ENCODE assay signal across 1 cellular context in the genomic region with DNA sequence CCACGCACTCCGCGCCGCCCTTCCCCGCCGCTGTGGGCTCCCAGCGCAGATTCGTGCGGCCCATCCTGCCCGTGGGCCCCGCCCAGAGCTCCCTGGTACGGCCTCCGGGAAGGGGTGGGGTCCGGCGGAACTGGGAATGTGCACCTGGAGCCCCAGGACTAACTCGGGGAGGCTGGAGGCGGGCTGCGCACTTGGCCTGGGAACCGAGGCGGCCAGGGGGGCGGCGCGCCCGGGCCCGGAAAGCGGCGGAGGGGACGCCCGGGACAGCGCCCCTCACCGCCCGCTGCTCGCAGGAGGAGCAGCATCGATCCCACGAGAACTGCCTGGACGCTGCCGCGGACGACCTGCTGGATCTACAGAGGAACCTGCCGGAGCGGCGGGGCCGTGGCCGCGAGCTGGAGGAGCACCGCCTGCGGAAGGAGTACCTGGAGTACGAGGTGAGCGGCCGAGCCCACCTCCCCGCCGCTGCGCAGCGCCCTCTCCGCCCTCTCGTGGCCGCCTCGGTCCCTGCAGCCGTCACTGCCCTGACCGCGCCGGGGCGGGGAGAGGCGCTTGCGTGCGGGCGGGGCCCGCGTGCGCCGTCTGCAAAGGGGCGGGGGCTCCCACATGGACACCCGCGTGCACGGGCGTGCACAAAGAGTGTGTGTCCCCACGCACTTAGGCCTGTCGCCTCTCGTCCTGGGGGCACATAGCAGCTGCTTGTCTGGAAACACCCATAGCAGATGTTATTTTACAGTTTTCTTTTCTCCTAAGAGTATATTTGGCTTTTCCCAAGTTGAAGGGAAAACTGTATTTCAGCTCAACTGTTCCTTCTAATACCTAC.
TF ChIP-seq lines count a peak whose summit lies in the region.

No MANE protein-coding gene starts in this region.

TF ChIP-seq in WTC11, 78 proteins besides CTCF, POLR2A, EP300 and RAD21 (continued from another document and continues in another):
- TF ChIP-seq, protein P1, sequence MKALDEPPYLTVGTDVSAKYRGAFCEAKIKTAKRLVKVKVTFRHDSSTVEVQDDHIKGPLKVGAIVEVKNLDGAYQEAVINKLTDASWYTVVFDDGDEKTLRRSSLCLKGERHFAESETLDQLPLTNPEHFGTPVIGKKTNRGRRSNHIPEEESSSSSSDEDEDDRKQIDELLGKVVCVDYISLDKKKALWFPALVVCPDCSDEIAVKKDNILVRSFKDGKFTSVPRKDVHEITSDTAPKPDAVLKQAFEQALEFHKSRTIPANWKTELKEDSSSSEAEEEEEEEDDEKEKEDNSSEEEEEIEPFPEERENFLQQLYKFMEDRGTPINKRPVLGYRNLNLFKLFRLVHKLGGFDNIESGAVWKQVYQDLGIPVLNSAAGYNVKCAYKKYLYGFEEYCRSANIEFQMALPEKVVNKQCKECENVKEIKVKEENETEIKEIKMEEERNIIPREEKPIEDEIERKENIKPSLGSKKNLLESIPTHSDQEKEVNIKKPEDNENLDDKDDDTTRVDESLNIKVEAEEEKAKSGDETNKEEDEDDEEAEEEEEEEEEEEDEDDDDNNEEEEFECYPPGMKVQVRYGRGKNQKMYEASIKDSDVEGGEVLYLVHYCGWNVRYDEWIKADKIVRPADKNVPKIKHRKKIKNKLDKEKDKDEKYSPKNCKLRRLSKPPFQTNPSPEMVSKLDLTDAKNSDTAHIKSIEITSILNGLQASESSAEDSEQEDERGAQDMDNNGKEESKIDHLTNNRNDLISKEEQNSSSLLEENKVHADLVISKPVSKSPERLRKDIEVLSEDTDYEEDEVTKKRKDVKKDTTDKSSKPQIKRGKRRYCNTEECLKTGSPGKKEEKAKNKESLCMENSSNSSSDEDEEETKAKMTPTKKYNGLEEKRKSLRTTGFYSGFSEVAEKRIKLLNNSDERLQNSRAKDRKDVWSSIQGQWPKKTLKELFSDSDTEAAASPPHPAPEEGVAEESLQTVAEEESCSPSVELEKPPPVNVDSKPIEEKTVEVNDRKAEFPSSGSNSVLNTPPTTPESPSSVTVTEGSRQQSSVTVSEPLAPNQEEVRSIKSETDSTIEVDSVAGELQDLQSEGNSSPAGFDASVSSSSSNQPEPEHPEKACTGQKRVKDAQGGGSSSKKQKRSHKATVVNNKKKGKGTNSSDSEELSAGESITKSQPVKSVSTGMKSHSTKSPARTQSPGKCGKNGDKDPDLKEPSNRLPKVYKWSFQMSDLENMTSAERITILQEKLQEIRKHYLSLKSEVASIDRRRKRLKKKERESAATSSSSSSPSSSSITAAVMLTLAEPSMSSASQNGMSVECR (CRISPR knock-in tag; IDR thresholded peaks at IDR 0.05; ENCODE audit: borderline replicate concordance): peak; percentile 74; the same call in 1 of the 2 replicates
- TF ChIP-seq ZNF396 (CRISPR knock-in tag; IDR thresholded peaks at IDR 0.05; ENCODE audit: borderline replicate concordance): no peak
- TF ChIP-seq NR2C2 (CRISPR knock-in tag; IDR thresholded peaks at IDR 0.05): no peak
- TF ChIP-seq, protein P2, sequence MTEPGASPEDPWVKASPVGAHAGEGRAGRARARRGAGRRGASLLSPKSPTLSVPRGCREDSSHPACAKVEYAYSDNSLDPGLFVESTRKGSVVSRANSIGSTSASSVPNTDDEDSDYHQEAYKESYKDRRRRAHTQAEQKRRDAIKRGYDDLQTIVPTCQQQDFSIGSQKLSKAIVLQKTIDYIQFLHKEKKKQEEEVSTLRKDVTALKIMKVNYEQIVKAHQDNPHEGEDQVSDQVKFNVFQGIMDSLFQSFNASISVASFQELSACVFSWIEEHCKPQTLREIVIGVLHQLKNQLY (CRISPR knock-in tag; IDR thresholded peaks at IDR 0.05): no peak
- no peak for TF ChIP-seq ESRRA (CRISPR knock-in tag; IDR thresholded peaks at IDR 0.05; ENCODE audit: borderline replicate concordance)
- no peak for TF ChIP-seq GTF2I (CRISPR knock-in tag; conservative IDR thresholded peaks at IDR 0.05)
- no peak for TF ChIP-seq ZNF671 (CRISPR knock-in tag; IDR thresholded peaks at IDR 0.05)
- TF ChIP-seq FOXJ3 (CRISPR knock-in tag; IDR thresholded peaks at IDR 0.05; ENCODE audit: borderline replicate concordance): no peak
- peak; percentile 65; the same call in 1 of the 2 replicates for TF ChIP-seq ZNF138 (CRISPR knock-in tag; conservative IDR thresholded peaks at IDR 0.05)
- TF ChIP-seq, protein P3, sequence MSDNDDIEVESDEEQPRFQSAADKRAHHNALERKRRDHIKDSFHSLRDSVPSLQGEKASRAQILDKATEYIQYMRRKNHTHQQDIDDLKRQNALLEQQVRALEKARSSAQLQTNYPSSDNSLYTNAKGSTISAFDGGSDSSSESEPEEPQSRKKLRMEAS (CRISPR knock-in tag; IDR thresholded peaks at IDR 0.05): peak; percentile 65; the same call in 1 of the 2 replicates
- no peak for TF ChIP-seq ZNF232 (CRISPR knock-in tag; IDR thresholded peaks at IDR 0.05)
- TF ChIP-seq TEAD1 (CRISPR knock-in tag; IDR thresholded peaks at IDR 0.05): no peak
- TF ChIP-seq SOX15 (CRISPR knock-in tag; IDR thresholded peaks at IDR 0.05): no peak
- no peak for TF ChIP-seq MXD4 (CRISPR knock-in tag; IDR thresholded peaks at IDR 0.05; ENCODE audit: borderline replicate concordance)
- TF ChIP-seq, protein P4, sequence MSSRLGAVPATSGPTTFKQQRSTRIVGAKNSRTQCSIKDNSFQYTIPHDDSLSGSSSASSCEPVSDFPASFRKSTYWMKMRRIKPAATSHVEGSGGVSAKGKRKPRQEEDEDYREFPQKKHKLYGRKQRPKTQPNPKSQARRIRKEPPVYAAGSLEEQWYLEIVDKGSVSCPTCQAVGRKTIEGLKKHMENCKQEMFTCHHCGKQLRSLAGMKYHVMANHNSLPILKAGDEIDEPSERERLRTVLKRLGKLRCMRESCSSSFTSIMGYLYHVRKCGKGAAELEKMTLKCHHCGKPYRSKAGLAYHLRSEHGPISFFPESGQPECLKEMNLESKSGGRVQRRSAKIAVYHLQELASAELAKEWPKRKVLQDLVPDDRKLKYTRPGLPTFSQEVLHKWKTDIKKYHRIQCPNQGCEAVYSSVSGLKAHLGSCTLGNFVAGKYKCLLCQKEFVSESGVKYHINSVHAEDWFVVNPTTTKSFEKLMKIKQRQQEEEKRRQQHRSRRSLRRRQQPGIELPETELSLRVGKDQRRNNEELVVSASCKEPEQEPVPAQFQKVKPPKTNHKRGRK (CRISPR knock-in tag; IDR thresholded peaks at IDR 0.05; ENCODE audit: borderline replicate concordance): no peak
- no peak for TF ChIP-seq NR1H2 (CRISPR knock-in tag; IDR thresholded peaks at IDR 0.05)
- TF ChIP-seq HMGA2 (CRISPR knock-in tag; IDR thresholded peaks at IDR 0.05): no peak
- TF ChIP-seq, protein P5, sequence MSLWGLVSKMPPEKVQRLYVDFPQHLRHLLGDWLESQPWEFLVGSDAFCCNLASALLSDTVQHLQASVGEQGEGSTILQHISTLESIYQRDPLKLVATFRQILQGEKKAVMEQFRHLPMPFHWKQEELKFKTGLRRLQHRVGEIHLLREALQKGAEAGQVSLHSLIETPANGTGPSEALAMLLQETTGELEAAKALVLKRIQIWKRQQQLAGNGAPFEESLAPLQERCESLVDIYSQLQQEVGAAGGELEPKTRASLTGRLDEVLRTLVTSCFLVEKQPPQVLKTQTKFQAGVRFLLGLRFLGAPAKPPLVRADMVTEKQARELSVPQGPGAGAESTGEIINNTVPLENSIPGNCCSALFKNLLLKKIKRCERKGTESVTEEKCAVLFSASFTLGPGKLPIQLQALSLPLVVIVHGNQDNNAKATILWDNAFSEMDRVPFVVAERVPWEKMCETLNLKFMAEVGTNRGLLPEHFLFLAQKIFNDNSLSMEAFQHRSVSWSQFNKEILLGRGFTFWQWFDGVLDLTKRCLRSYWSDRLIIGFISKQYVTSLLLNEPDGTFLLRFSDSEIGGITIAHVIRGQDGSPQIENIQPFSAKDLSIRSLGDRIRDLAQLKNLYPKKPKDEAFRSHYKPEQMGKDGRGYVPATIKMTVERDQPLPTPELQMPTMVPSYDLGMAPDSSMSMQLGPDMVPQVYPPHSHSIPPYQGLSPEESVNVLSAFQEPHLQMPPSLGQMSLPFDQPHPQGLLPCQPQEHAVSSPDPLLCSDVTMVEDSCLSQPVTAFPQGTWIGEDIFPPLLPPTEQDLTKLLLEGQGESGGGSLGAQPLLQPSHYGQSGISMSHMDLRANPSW (CRISPR knock-in tag; conservative IDR thresholded peaks at IDR 0.05; ENCODE audit: low read depth): 0 out of 2 replicates have a peak, but pooled peaks have one; percentile 31
- no peak for TF ChIP-seq RELA (CRISPR knock-in tag; IDR thresholded peaks at IDR 0.05; ENCODE audit: borderline replicate concordance)
- TF ChIP-seq CREB1 (CRISPR knock-in tag; IDR thresholded peaks at IDR 0.05): no peak
- TF ChIP-seq ATF1 (CRISPR knock-in tag; IDR thresholded peaks at IDR 0.05): no peak
- no peak for TF ChIP-seq JUN (CRISPR knock-in tag; IDR thresholded peaks at IDR 0.05)
- TF ChIP-seq, protein P6, sequence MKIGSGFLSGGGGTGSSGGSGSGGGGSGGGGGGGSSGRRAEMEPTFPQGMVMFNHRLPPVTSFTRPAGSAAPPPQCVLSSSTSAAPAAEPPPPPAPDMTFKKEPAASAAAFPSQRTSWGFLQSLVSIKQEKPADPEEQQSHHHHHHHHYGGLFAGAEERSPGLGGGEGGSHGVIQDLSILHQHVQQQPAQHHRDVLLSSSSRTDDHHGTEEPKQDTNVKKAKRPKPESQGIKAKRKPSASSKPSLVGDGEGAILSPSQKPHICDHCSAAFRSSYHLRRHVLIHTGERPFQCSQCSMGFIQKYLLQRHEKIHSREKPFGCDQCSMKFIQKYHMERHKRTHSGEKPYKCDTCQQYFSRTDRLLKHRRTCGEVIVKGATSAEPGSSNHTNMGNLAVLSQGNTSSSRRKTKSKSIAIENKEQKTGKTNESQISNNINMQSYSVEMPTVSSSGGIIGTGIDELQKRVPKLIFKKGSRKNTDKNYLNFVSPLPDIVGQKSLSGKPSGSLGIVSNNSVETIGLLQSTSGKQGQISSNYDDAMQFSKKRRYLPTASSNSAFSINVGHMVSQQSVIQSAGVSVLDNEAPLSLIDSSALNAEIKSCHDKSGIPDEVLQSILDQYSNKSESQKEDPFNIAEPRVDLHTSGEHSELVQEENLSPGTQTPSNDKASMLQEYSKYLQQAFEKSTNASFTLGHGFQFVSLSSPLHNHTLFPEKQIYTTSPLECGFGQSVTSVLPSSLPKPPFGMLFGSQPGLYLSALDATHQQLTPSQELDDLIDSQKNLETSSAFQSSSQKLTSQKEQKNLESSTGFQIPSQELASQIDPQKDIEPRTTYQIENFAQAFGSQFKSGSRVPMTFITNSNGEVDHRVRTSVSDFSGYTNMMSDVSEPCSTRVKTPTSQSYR (CRISPR knock-in tag; IDR thresholded peaks at IDR 0.05): no peak
- no peak for TF ChIP-seq KAT7 (CRISPR knock-in tag; IDR thresholded peaks at IDR 0.05; ENCODE audit: borderline replicate concordance)
- TF ChIP-seq, protein P7, sequence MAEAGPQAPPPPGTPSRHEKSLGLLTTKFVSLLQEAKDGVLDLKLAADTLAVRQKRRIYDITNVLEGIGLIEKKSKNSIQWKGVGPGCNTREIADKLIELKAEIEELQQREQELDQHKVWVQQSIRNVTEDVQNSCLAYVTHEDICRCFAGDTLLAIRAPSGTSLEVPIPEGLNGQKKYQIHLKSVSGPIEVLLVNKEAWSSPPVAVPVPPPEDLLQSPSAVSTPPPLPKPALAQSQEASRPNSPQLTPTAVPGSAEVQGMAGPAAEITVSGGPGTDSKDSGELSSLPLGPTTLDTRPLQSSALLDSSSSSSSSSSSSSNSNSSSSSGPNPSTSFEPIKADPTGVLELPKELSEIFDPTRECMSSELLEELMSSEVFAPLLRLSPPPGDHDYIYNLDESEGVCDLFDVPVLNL (CRISPR knock-in tag; IDR thresholded peaks at IDR 0.05; ENCODE audit: borderline replicate concordance, low read depth): no peak
- no peak for TF ChIP-seq RORB (CRISPR knock-in tag; IDR thresholded peaks at IDR 0.05)
- TF ChIP-seq ZNF423 (CRISPR knock-in tag; IDR thresholded peaks at IDR 0.05): no peak
- TF ChIP-seq, protein P8, sequence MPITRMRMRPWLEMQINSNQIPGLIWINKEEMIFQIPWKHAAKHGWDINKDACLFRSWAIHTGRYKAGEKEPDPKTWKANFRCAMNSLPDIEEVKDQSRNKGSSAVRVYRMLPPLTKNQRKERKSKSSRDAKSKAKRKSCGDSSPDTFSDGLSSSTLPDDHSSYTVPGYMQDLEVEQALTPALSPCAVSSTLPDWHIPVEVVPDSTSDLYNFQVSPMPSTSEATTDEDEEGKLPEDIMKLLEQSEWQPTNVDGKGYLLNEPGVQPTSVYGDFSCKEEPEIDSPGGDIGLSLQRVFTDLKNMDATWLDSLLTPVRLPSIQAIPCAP (CRISPR knock-in tag; IDR thresholded peaks at IDR 0.05): no peak
- 0 out of 2 replicates have a peak, but pooled peaks have one; percentile 67 for TF ChIP-seq NR3C1 (CRISPR knock-in tag; conservative IDR thresholded peaks at IDR 0.05; ENCODE audit: low read depth)
- no peak for TF ChIP-seq NFE2L1 (CRISPR knock-in tag; IDR thresholded peaks at IDR 0.05)
- TF ChIP-seq, protein P9, sequence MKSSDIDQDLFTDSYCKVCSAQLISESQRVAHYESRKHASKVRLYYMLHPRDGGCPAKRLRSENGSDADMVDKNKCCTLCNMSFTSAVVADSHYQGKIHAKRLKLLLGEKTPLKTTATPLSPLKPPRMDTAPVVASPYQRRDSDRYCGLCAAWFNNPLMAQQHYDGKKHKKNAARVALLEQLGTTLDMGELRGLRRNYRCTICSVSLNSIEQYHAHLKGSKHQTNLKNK (CRISPR knock-in tag; IDR thresholded peaks at IDR 0.05): no peak
- TF ChIP-seq, protein P10, sequence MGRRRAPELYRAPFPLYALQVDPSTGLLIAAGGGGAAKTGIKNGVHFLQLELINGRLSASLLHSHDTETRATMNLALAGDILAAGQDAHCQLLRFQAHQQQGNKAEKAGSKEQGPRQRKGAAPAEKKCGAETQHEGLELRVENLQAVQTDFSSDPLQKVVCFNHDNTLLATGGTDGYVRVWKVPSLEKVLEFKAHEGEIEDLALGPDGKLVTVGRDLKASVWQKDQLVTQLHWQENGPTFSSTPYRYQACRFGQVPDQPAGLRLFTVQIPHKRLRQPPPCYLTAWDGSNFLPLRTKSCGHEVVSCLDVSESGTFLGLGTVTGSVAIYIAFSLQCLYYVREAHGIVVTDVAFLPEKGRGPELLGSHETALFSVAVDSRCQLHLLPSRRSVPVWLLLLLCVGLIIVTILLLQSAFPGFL (CRISPR knock-in tag; IDR thresholded peaks at IDR 0.05; ENCODE audit: borderline replicate concordance): no peak
- TF ChIP-seq ZBTB21 (CRISPR knock-in tag; IDR thresholded peaks at IDR 0.05; ENCODE audit: borderline replicate concordance): peak; percentile 42; the same call in 1 of the 2 replicates
- TF ChIP-seq, protein P11, sequence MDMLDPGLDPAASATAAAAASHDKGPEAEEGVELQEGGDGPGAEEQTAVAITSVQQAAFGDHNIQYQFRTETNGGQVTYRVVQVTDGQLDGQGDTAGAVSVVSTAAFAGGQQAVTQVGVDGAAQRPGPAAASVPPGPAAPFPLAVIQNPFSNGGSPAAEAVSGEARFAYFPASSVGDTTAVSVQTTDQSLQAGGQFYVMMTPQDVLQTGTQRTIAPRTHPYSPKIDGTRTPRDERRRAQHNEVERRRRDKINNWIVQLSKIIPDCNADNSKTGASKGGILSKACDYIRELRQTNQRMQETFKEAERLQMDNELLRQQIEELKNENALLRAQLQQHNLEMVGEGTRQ (CRISPR knock-in tag; IDR thresholded peaks at IDR 0.05): 0 out of 2 replicates have a peak, but pooled peaks have one; percentile 16
- no peak for TF ChIP-seq NFYB (CRISPR knock-in tag; conservative IDR thresholded peaks at IDR 0.05; ENCODE audit: low read depth)
- peak; percentile 84 for TF ChIP-seq FOXP1 (CRISPR knock-in tag; IDR thresholded peaks at IDR 0.05; ENCODE audit: borderline replicate concordance)
- TF ChIP-seq ELF4 (CRISPR knock-in tag; IDR thresholded peaks at IDR 0.05; ENCODE audit: low read depth): no peak
- no peak for TF ChIP-seq ZNF219 (CRISPR knock-in tag; IDR thresholded peaks at IDR 0.05; ENCODE audit: borderline replicate concordance)
- TF ChIP-seq SMAD3 (CRISPR knock-in tag; IDR thresholded peaks at IDR 0.05; ENCODE audit: borderline replicate concordance): no peak
